In the genomic region with DNA sequence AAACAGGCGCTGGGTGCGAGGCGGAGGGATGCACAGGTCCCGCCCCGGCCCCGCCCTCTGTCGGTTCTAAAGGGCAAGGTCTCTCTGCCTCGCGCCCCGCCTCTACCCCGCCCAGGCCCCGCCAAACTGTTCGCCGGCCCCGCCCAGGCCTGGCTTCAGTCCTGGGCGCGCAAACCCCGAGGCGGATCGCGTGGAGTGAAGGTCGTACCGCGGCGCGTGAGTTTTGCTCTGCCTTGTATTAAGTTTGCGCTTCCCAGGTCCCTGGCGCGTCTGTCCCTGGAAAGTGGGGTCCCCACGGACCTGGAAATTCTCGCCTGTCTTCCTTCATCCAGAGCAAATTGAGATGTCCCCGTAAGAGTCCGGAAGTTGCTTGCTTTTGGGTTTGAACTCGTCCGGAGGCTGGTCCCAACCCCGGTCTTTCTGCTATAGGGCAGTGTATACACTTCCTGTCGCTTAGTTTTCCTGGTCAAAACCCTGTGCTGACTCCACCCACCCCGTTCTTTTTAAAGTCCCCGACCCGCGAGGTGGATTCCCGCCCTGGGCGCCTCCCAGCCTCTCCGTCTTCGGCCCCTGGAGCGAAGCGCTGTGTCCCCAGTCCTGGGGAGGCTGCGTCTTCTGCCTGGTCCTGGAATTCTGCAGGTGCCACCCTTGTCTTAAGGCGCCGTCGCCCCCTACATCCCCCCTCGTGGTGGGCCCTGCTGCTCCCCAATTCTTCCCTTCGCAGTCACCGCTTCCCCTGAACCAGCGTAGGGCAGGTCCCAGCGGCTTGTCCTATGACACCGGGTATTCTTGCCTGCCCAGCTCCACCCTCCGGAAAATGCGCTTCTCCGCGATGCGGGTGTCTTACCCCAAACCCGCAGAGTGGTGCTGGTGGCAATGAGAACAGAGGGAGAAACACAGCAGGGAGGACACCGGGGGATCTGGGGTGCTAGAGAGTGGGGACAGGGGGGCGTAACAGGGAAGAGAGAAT, we compare ENCODE assay signal across 9 cellular contexts. TPM values are rescaled to one million over a fixed set of nuclear protein-coding genes. Genes with fewer than 3 reads are reported as not detected.
DNase-seq lines count a peak whose midpoint lies in the region; ATAC-seq and TF ChIP-seq lines count a peak whose summit lies in the region.
"Had no signal": no experiment of that assay in that cellular context is flagged by ENCODE, and none has a peak within 500 bp of the region (broad histone marks: within the 10 kb centered on the region; RNA-seq: fewer than 3 reads in every experiment).

No MANE protein-coding gene starts in this region.

- DNase-seq in GM10266 (ENCODE audit: extremely low spot score): peak; percentile 71
- DNase-seq in adrenal gland: peak; percentile 55 to 88 (median 84)
- DNase-seq in left ventricle myocardium superior: peak; percentile 96
- peak; percentile 11 for DNase-seq in pulmonary artery endothelial cell (ENCODE audit: low read depth, low spot score)
- peak; percentile 87 to 96 for DNase-seq in upper lobe of left lung
- DNase-seq in HK-2 (ENCODE audit: unreplicated experiment): no peak

- H3K9me3 ChIP-seq in adrenal gland (replicated peaks in 1 of 3) (no peaks in the 10 kb centered on the region), upper lobe of left lung (peaks cover 0 to 22% (median 11%) of the 10 kb centered on the region in 4 donors)

- H3K36me3 ChIP-seq in adrenal gland (replicated peaks in 1 of 2) (no peaks in the 10 kb centered on the region), upper lobe of left lung (peaks cover 2 to 17% (median 4%) of the 10 kb centered on the region in 4 donors)

- H3K4me1 ChIP-seq in adrenal gland (replicated peaks in 1 of 2) (no peaks in the 10 kb centered on the region), upper lobe of left lung (peaks cover 0 to 5% (median 4%) of the 10 kb centered on the region in 4 donors)

- H3K27ac ChIP-seq in adrenal gland (peak overlapping the region in 3 of 5 donors; percentile 37 to 72 (median 68)), upper lobe of left lung (peak overlapping the region; percentile 69 to 80 (median 78))
- H3K27ac ChIP-seq: VCaP had no signal

- TF ChIP-seq EP300 in upper lobe of left lung (IDR thresholded peaks at IDR 0.05): no peak

- H3K27me3 ChIP-seq in adrenal gland: no peaks in the 10 kb centered on the region
- no peaks in the 10 kb centered on the region for H3K27me3 ChIP-seq in upper lobe of left lung

- intact Hi-C loops in adrenal gland (cut with DNase I): no loop called here
- intact Hi-C loops in left ventricle myocardium superior (cut with micrococcal nuclease): no loop called here

- WGBS in adrenal gland, 4 donors: 24 to 33% (median 28%) methylated on average over 36 to 65 of the region's 65 CpGs
- WGBS in upper lobe of left lung, 2 donors: 15 to 20% methylated on average over 36 to 51 of the region's 65 CpGs

- TF ChIP-seq POLR2A in adrenal gland (IDR thresholded peaks at IDR 0.05) (peak in 1 of 2 donors; percentile 18), upper lobe of left lung (IDR thresholded peaks at IDR 0.05) (peak in 2 of 4 donors; percentile 22 to 45)

- TF ChIP-seq CTCF in GM10266 (IDR thresholded peaks at IDR 0.05; ENCODE audit: control insufficient read depth, insufficient read depth, low read depth, missing control alignments) (no peak), adrenal gland (IDR thresholded peaks at IDR 0.05) (peak in 1 of 6 experiments; percentile 22), upper lobe of left lung (IDR thresholded peaks at IDR 0.05) (peak in 3 of 6 experiments; percentile 11 to 27 (median 15))

- H3K4me3 ChIP-seq in adrenal gland (peak overlapping the region in 1 of 4 donors; percentile 57), upper lobe of left lung (peak overlapping the region; percentile 25 to 61 (median 58))

- ATAC-seq in HG02759 (IDR thresholded peaks at IDR 0.05; ENCODE audit: unreplicated experiment) (peak; percentile 90), SK-N-SH treated with all-trans-retinoic acid at 6 μM for 48 hours (peak; percentile 98), left ventricle myocardium superior (peak; percentile 98), upper lobe of left lung (ENCODE audit: low FRiP score in 2 of 2) (peak; percentile 95 to 99)

TF ChIP-seq in SK-N-SH treated with all-trans-retinoic acid at 6 μM for 48 hours, 23 proteins besides CTCF, POLR2A, EP300 and RAD21:
- no peak for TF ChIP-seq ARNTL (CRISPR knock-in tag; IDR thresholded peaks at IDR 0.05; ENCODE audit: borderline replicate concordance, low read depth)
- no peak for TF ChIP-seq BACH2 (CRISPR knock-in tag; IDR thresholded peaks at IDR 0.05; ENCODE audit: borderline replicate concordance)

RNA-seq across cellular contexts. Expression of gene ZNF808, which starts 8.6 kb away (rescaled TPM):
- total RNA-seq in adrenal gland (10 to 100 TPM in 6 of 8 donors, 1 to 10 TPM in 2; 7.6 to 28.8 (median 14.7) TPM), left ventricle myocardium superior (32.9 TPM), pulmonary artery endothelial cell (10.6 and 23.3 TPM in 2 replicates), upper lobe of left lung (10 to 100 TPM; 12.6 to 63.9 (median 25.3) TPM)
- polyA plus RNA-seq in adrenal gland: 1 to 10 TPM; 1.6 to 7.2 (median 6.0) TPM

RNA-seq across cellular contexts. Expression of gene ZNF701, which starts 34.0 kb away (rescaled TPM):
- total RNA-seq in adrenal gland (10 to 100 TPM in 5 of 8 donors, 1 to 10 TPM in 3; 4.6 to 21.3 (median 12.9) TPM), left ventricle myocardium superior (18.2 TPM), pulmonary artery endothelial cell (10.0 and 14.9 TPM in 2 replicates), upper lobe of left lung (10 to 100 TPM in 5 of 6 donors, 1 to 10 TPM in 1; 6.8 to 25.3 (median 16.0) TPM)
- 1 to 10 TPM; 4.0 to 10.0 (median 7.5) TPM for polyA plus RNA-seq in adrenal gland
